In the genomic region with DNA sequence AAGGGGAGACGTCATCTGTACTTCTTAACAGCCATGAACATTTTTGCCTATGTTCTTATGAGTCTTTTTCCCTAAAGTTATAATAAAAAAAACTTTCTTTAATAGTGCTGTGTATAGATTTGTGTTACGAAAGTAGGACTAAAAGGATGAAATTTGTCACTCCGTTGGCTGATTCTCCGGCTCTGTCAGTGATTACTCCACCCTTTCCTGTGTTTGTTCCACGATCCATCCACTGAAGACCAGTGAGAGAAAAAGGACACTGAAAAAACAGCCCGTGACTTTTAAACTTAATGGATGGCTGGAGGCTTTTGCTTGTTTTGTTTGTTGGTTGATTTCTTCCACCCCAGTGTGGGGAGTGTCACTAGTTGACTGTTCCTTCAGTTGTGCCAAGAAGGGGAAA, we compare ENCODE assay signal across 4 cellular contexts.
"Had no signal": no experiment of that assay in that cellular context is flagged by ENCODE, and none has a peak within 500 bp of the region (broad histone marks: within the 10 kb centered on the region; RNA-seq: fewer than 3 reads in every experiment).

No MANE protein-coding gene starts in this region.

- H3K4me2 ChIP-seq: GM23338 had no signal

- H3K36me3 ChIP-seq: HAP-1 had no signal

- H3K4me3 ChIP-seq: GM23338, HAP-1 had no signal

- H3K27ac ChIP-seq: HL-60 had no signal

- H3K9me3 ChIP-seq: HAP-1 had no signal

- H2AFZ ChIP-seq: GM23338 had no signal

- DNase-seq: HFFc6 had no signal
